9 cellular contexts compared by ENCODE assay signal in the genomic region with DNA sequence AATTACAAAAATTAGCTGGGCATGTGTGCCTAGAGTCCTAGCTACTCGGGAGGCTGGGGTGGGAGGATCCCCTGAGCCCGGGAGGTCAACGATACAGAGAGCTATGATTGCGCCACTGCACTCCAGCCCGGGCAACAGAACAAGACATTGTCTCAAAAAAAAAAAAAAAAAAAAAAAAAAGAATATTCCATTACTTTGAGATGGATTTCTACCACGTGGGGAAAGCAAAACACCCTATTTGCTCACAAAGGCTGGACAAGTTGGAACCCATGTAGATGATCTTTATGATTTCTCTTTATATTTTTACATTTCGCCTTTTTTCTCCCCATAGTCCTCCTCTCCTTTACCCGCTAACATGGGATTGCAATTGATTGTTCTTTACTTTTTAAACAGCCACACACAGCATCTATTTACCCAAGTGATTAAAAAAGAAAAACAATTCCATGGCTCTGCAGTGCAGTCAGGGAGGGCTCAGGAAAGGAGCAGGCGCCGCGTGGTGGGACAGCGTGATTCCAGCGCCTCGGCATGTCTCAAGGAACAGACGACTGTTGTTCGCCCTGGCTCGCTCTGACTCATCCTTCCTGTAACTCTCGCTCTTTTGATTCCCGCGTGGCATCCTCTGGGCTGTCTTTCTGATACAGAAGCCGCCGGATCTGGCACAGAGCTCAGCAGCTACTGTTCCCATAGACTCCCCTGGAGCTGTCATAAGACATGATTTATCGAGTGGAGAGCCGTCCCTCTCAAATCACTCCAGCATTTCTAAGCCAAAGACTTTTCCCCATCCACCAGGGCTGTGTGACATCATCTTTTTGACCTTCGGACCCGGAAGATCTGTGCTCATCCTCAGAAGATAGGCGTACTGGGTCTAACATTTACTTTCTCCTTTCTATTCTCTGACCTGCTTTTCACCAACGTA.
DNase-seq lines count a peak whose midpoint lies in the region; ATAC-seq and TF ChIP-seq lines count a peak whose summit lies in the region.
"Had no signal": no experiment of that assay in that cellular context is flagged by ENCODE, and none has a peak within 500 bp of the region (broad histone marks: within the 10 kb centered on the region; RNA-seq: fewer than 3 reads in every experiment).

No MANE protein-coding gene starts in this region.

- in situ Hi-C loops in Panc1 (cut with HindIII; ENCODE audit: low pct_unique_long_range_greater_than_20kb, low sequenced_read_pairs) = no loop called here

- H3K27me3 ChIP-seq in Panc1 (ENCODE audit: control insufficient read depth, insufficient read depth, low read length) = no peaks in the 10 kb centered on the region

- H3K4me1 ChIP-seq in Panc1 (ENCODE audit: control insufficient read depth, insufficient read depth, low read length) = peaks cover 9% of the 10 kb centered on the region

- peaks cover 3% of the 10 kb centered on the region for H3K27me3 Mint-ChIP-seq in nephron progenitor cell (ENCODE audit: low read depth, poor library complexity)
- H3K27me3 Mint-ChIP-seq in CD14-positive monocyte (ENCODE audit: low read depth in 3 of 3) = peaks cover 14 to 36% (median 25%) of the 10 kb centered on the region in 3 donors

- H3K9me3 Mint-ChIP-seq in nephron progenitor cell (peaks cover 2% of the 10 kb centered on the region), CD14-positive monocyte (peaks cover 0 to 8% (median 4%) of the 10 kb centered on the region in 7 donors)
- H3K9me3 Mint-ChIP-seq: activated naive CD4-positive, alpha-beta T cell treated with anti-CD3 and anti-CD28 coated beads, Interleukin-2, amount 50 U/mL, for 24 hours had no signal

- H3K4me3 ChIP-seq in Panc1 (ENCODE audit: low read depth in 2 of 2, low read length in 2 of 2) (peak overlapping the region; percentile 21 to 51), fibroblast of mammary gland (ENCODE audit: control insufficient read depth, low read depth, low read length) (peak overlapping the region; percentile 3)

- peak in 13 of 14 donors; percentile 15 to 92 (median 63) for DNase-seq in C1 segment of cervical spinal cord (lab: John Stamatoyannopoulos, UW)
- DNase-seq in Panc1 (ENCODE audit: low read depth, low spot score) = peak; percentile 52
- DNase-seq in fibroblast of mammary gland (ENCODE audit: low read depth) = peak; percentile 95
- DNase-seq in nephron progenitor cell = peak; percentile 14
- DNase-seq in CD14-positive monocyte (ENCODE audit: low spot score) = no peak
- no peak for DNase-seq in UCSD-AML1 (lab: John Stamatoyannopoulos, UW; ENCODE audit: unreplicated experiment)
- no peak for DNase-seq in activated naive CD4-positive, alpha-beta T cell treated with anti-CD3 and anti-CD28 coated beads, Interleukin-2, amount 50 U/mL, for 16 hours

- H3K36me3 Mint-ChIP-seq in nephron progenitor cell (ENCODE audit: low read depth) (no peaks in the 10 kb centered on the region), CD14-positive monocyte (no peaks in the 10 kb centered on the region)
- H3K36me3 Mint-ChIP-seq: activated naive CD4-positive, alpha-beta T cell treated with anti-CD3 and anti-CD28 coated beads, Interleukin-2, amount 50 U/mL, for 24 hours had no signal

- peak; percentile 93 for ATAC-seq in Panc1
- no peak for ATAC-seq in HG03342 (IDR thresholded peaks at IDR 0.05; ENCODE audit: unreplicated experiment)

- peaks cover 40% of the 10 kb centered on the region for H3K4me1 Mint-ChIP-seq in nephron progenitor cell
- peaks cover 5% of the 10 kb centered on the region for H3K4me1 Mint-ChIP-seq in CD14-positive monocyte
- H3K4me1 Mint-ChIP-seq: activated naive CD4-positive, alpha-beta T cell treated with anti-CD3 and anti-CD28 coated beads, Interleukin-2, amount 50 U/mL, for 24 hours had no signal

- no peaks in the 10 kb centered on the region for H3K9me3 ChIP-seq in Panc1 (ENCODE audit: control insufficient read depth, insufficient read depth, low read depth, low read length)

- intact Hi-C loops in Panc1 (cut with micrococcal nuclease; ENCODE audit: unreplicated experiment) = no loop called here
- intact Hi-C loops in CD14-positive monocyte (cut with micrococcal nuclease) = no loop called here

- POLR2A ChIA-PET in Panc1 (lab: Charles Lee) = interaction anchor here (0.7 kb wide), 1 partner anchor 144 kb away, joined by 9 read pairs; no protein-coding TSS in a partner anchor

- H3K4me3 Mint-ChIP-seq in nephron progenitor cell (no peak overlapping the region), CD14-positive monocyte (no peak overlapping the region)
- H3K4me3 Mint-ChIP-seq: activated naive CD4-positive, alpha-beta T cell treated with anti-CD3 and anti-CD28 coated beads, Interleukin-2, amount 50 U/mL, for 24 hours had no signal

- peak overlapping the region; percentile 70 for H3K27ac Mint-ChIP-seq in nephron progenitor cell
- H3K27ac Mint-ChIP-seq in CD14-positive monocyte = no peak overlapping the region
- H3K27ac Mint-ChIP-seq: activated naive CD4-positive, alpha-beta T cell treated with anti-CD3 and anti-CD28 coated beads, Interleukin-2, amount 50 U/mL, for 24 hours had no signal

- BruUV-seq in Panc1 (replicated peaks; lab: Mats Ljungman, UMichigan) = no TSS peak

- H3K27ac ChIP-seq in Panc1 (ENCODE audit: low read length) = peak overlapping the region; percentile 34; the same call in 1 of the 2 replicates

- CTCF ChIA-PET in Panc1 (lab: Charles Lee) = interaction anchor here (0.7 to 0.8 kb wide), 2 partner anchors 12 to 127 kb away, joined by 3 read pairs; no protein-coding TSS in a partner anchor

- no peak for TF ChIP-seq CTCF in Panc1 (IDR thresholded peaks at IDR 0.05)
- TF ChIP-seq CTCF in fibroblast of mammary gland (conservative IDR thresholded peaks at IDR 0.05; ENCODE audit: control insufficient read depth, insufficient read depth, low read depth, low read length) = no peak
- no peak for TF ChIP-seq CTCF in nephron progenitor cell (IDR thresholded peaks at IDR 0.05)
- no peak for TF ChIP-seq CTCF in CD14-positive monocyte (IDR thresholded peaks at IDR 0.05)

- no peaks in the 10 kb centered on the region for H3K36me3 ChIP-seq in Panc1 (ENCODE audit: control insufficient read depth, insufficient read depth, low read length)

Comparison
In these comparisons a context has a peak if more than half of its experiments do, and no peak if none do; other contexts are left out.
1. DNase-seq: peak in C1 segment of cervical spinal cord (13 of 14), Panc1 (single experiment), fibroblast of mammary gland (single experiment) and nephron progenitor cell (single experiment); none in CD14-positive monocyte (single experiment), UCSD-AML1 (single experiment) and activated naive CD4-positive, alpha-beta T cell treated with anti-CD3 and anti-CD28 coated beads, Interleukin-2, amount 50 U/mL, for 16 hours (single experiment).